8 cellular contexts compared by ENCODE assay signal in the genomic region with DNA sequence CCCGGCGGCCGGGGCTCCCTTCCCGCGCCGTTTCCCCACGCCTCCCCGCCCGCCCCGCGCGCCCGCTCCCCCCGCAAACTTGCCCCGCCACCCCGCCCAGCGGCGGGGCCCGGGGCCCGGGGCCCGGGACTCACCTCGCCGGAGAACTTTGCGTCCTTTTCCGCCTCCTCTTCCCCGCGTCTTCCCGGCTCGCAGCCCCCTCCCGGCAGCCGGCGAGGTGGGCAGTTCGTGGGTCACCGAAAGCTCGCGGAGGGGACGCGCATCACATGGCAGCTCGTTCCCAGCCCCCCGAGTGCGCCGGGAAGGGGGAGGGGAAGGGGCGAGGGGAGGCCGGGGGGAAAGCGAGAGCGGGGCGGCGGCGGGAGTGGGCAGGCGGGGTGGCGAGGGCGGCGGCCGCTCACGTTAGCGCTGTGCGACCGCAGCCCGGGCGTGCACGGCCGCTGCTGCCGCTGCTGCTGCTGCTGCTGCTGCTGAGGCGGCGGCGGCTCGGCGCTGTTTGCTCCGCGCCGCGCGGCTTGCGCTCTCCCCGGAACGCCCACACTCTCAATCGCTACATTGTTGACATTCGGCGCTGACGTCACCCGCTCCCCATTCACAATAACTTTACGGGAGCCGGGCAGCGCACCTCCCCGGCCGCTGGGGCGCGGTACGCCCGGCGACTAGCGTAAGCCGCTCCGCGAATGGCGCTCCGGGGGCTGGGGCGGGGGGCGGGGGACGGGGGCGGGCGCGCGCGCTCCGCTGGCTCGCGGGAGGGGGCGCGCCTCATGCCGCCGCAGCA. TPM values are rescaled to one million over a fixed set of nuclear protein-coding genes. Genes with fewer than 3 reads are reported as not detected.
DNase-seq lines count a peak whose midpoint lies in the region; ATAC-seq, FAIRE-seq and TF ChIP-seq lines count a peak whose summit lies in the region.

A gene (minus strand): TSS at position 498 of the 778 bp plus-strand sequence. CDS start 287,999 bp downstream, outside the sequence.

- H3K56ac ChIP-seq in H1 (replicated peaks; ENCODE audit: insufficient read length, low read depth, low read length), result no peak within 1 kb of the TSS

- no peak for TF ChIP-seq EP300 in H1 (IDR thresholded peaks at IDR 0.05; ENCODE audit: borderline replicate concordance in 1 of 2, low read depth in 2 of 2, low read length in 2 of 2)

- H3K4me2 ChIP-seq in H1 (ENCODE audit: insufficient read depth in 1 of 2, low read depth in 2 of 2, low read length in 2 of 2) (peak within 1 kb of the TSS; percentile 99), mesenchymal stem cell (ENCODE audit: low read length, poor library complexity, severe bottlenecking) (peak within 1 kb of the TSS; percentile 99)

- H4K5ac ChIP-seq in H1 (ENCODE audit: insufficient read length, low read depth, low read length), result peak within 1 kb of the TSS; percentile 79

- H4K20me1 ChIP-seq in H1 (replicated peaks in 1 of 2; ENCODE audit: control insufficient read depth in 1 of 2, insufficient read depth in 2 of 2, low read length in 2 of 2), result peaks cover 5 to 7% of the 10 kb centered on the region in 2 experiments

- H3K4me3 ChIP-seq in H1 (ENCODE audit: extremely low read depth in 1 of 4, insufficient read depth in 2 of 4, low read depth in 3 of 4, low read length in 4 of 4) (peak within 1 kb of the TSS; percentile 44 to 76 (median 73)), mesenchymal stem cell (ENCODE audit: insufficient read depth in 1 of 2, low read depth in 1 of 2, low read length in 2 of 2) (peak within 1 kb of the TSS; percentile 77 to 85)

- H3K4me1 ChIP-seq in H1 (replicated peaks in 1 of 4; ENCODE audit: control insufficient read depth in 3 of 4, insufficient read depth in 4 of 4, low read length in 3 of 4), result peaks cover 8 to 17% (median 12%) of the 10 kb centered on the region in 4 experiments
- H3K4me1 ChIP-seq in mesenchymal stem cell (ENCODE audit: control insufficient read depth, insufficient read depth, low read depth, low read length), result peaks cover 17% of the 10 kb centered on the region

- peak within 1 kb of the TSS; percentile 35; the same call in 1 of the 2 replicates for H4K8ac ChIP-seq in H1 (ENCODE audit: extremely low read depth, insufficient read depth, low read length)
- H4K8ac ChIP-seq in mesenchymal stem cell (ENCODE audit: low read length), result no peak within 1 kb of the TSS

- peak; percentile 20 to 54; a peak in 2 of 3 replicates for TF ChIP-seq POLR2A in H1 (IDR thresholded peaks at IDR 0.05; ENCODE audit: control extremely low read depth in 1 of 2, low read depth in 2 of 2, low read length in 2 of 2)

- FAIRE-seq in H1 (lab: Jason Lieb, UNC), result no peak

- no peak within 1 kb of the TSS for H2BK15ac ChIP-seq in H1 (ENCODE audit: low read length)
- H2BK15ac ChIP-seq in mesenchymal stem cell (ENCODE audit: low read depth, poor library complexity, severe bottlenecking), result no peak within 1 kb of the TSS

- no peak within 1 kb of the TSS for H3K4ac ChIP-seq in H1 (replicated peaks; ENCODE audit: insufficient read length, low read depth, low read length)
- no peak within 1 kb of the TSS for H3K4ac ChIP-seq in mesenchymal stem cell (ENCODE audit: low read depth in 1 of 2, low read length in 2 of 2)

- H4K91ac ChIP-seq in H1 (replicated peaks; ENCODE audit: insufficient read length, low read length), result peak within 1 kb of the TSS; percentile 93
- H4K91ac ChIP-seq in mesenchymal stem cell (ENCODE audit: low read length), result no peak within 1 kb of the TSS

- H3K14ac ChIP-seq in H1 (ENCODE audit: insufficient read length), result no peak within 1 kb of the TSS
- no peak within 1 kb of the TSS for H3K14ac ChIP-seq in mesenchymal stem cell (ENCODE audit: low read length in 2 of 2)

- TF ChIP-seq CTCF in AG09319 (IDR thresholded peaks at IDR 0.05; ENCODE audit: low read depth, low read length) (no peak), H1 (IDR thresholded peaks at IDR 0.05; ENCODE audit: control extremely low read depth in 1 of 3, insufficient read depth in 1 of 3, low read depth in 1 of 3, low read length in 3 of 3) (no peak)

- TF ChIP-seq RAD21 in H1 (IDR thresholded peaks at IDR 0.05 in 1 of 2, conservative IDR thresholded peaks at IDR 0.05 in 1 of 2; ENCODE audit: low read depth in 2 of 2, low read length in 2 of 2), result no peak; a peak in 1 of 4 replicates

- H3K23ac ChIP-seq in H1 (ENCODE audit: insufficient read length) (no peak within 1 kb of the TSS), mesenchymal stem cell (ENCODE audit: low read length in 2 of 2) (peak within 1 kb of the TSS; percentile 22 to 30)

- ATAC-seq in GM19351 (IDR thresholded peaks at IDR 0.05; ENCODE audit: unreplicated experiment) (peak; percentile 74), HG03469 (IDR thresholded peaks at IDR 0.05; ENCODE audit: unreplicated experiment) (peak; percentile 55)

- H3K79me1 ChIP-seq in H1 (ENCODE audit: low read depth, low read length), result no peaks in the 10 kb centered on the region
- H3K79me1 ChIP-seq in mesenchymal stem cell (replicated peaks; ENCODE audit: low read length, poor library complexity, severe bottlenecking), result no peaks in the 10 kb centered on the region

- H3K27me3 ChIP-seq in H1 (replicated peaks in 1 of 4; ENCODE audit: control insufficient read depth in 3 of 4, extremely low read depth in 1 of 4, insufficient read depth in 3 of 4, low read length in 3 of 4) (peaks cover 4 to 26% (median 22%) of the 10 kb centered on the region in 4 experiments; a peak in 6 of 7 replicates), mesenchymal stem cell (ENCODE audit: control insufficient read depth in 1 of 2, insufficient read depth in 1 of 2, low read length in 2 of 2) (peaks cover 10 to 38% of the 10 kb centered on the region in 2 experiments)

- H3K9me3 ChIP-seq in H1 (ENCODE audit: insufficient read depth in 2 of 2, low read depth in 1 of 2, low read length in 1 of 2), result no peaks in the 10 kb centered on the region
- H3K9me3 ChIP-seq in mesenchymal stem cell (ENCODE audit: control insufficient read depth, low read length), result no peaks in the 10 kb centered on the region

- peak within 1 kb of the TSS; percentile 81 for H2BK5ac ChIP-seq in H1 (ENCODE audit: low read depth, low read length)
- H2BK5ac ChIP-seq in mesenchymal stem cell (ENCODE audit: low read depth, low read length, poor library complexity, severe bottlenecking), result no peak within 1 kb of the TSS

- peak; percentile 4 for DNase-seq in AG09319 (ENCODE audit: extremely low read depth, low read depth)
- peak; percentile 74 for DNase-seq in NCI-H748 treated with DMSO at 0.1 percent for 48 hours (lab: John Stamatoyannopoulos, UW)
- peak; percentile 70 to 93 for DNase-seq in H1 (ENCODE audit: low read depth in 1 of 2, low spot score in 2 of 2)
- DNase-seq in mesenchymal stem cell, result peak; percentile 87
- peak; percentile 93 for DNase-seq in stimulated activated CD8-positive, alpha-beta memory T cell treated with anti-CD3 and anti-CD28 coated beads, Interleukin-12 subunit alpha, Interleukin-12 subunit beta, amount 100 ng/mL, for 1 hour (ENCODE audit: low read depth)

- POLR2A ChIA-PET in activated CD8-positive, alpha-beta memory T cell treated with anti-CD3 and anti-CD28 coated beads for 36 hours (lab: Charles Lee), result interaction anchor here (0.7 to 2.8 kb wide), 10 partner anchors 11 to 103 kb away, joined by 3 to 13 read pairs (median 4); no protein-coding TSS in a partner anchor
- POLR2A ChIA-PET in H1 (lab: Charles Lee; ENCODE audit: partially characterized antibody), result interaction anchor here (1.4 kb wide), 2 partner anchors 139 to 198 kb away, joined by 3 read pairs; no protein-coding TSS in a partner anchor

- H3K79me2 ChIP-seq in H1 (ENCODE audit: control insufficient read depth in 1 of 2, insufficient read depth in 2 of 2, low read length in 2 of 2), result no peaks in the 10 kb centered on the region

- peak within 1 kb of the TSS; percentile 52 to 70 (median 62) for H3K9ac ChIP-seq in H1 (replicated peaks in 1 of 4; ENCODE audit: extremely low read depth in 1 of 4, low read depth in 3 of 4, low read length in 3 of 4)
- H3K9ac ChIP-seq in mesenchymal stem cell (ENCODE audit: low read length), result peak within 1 kb of the TSS; percentile 81

- H2AFZ ChIP-seq in H1 (ENCODE audit: low read length) (peak within 1 kb of the TSS; percentile 36), mesenchymal stem cell (ENCODE audit: low read depth, low read length) (peak within 1 kb of the TSS; percentile 16)

- WGBS in H1 (ENCODE audit: extremely low coverage in 1 of 2, insufficient coverage in 1 of 2, insufficient read length in 1 of 2, insufficient replicate concordance in 2 of 2, low coverage in 1 of 2, low lambda C conversion rate in 2 of 2, missing lambda C conversion rate in 1 of 2), 2 experiments, result 3% methylated on average over 18 of the region's 112 CpGs; no CpG with 5 or more reads in 1 of the 2 experiments
- under 1% methylated on average over 30 of the region's 112 CpGs for WGBS in mesenchymal stem cell

- H3K18ac ChIP-seq in H1 (ENCODE audit: extremely low read depth, low read length) (peak within 1 kb of the TSS; percentile 98), mesenchymal stem cell (ENCODE audit: low read depth in 1 of 2, low read length in 2 of 2) (peak within 1 kb of the TSS; percentile 30 to 92)

- H3K27ac ChIP-seq in H1 (ENCODE audit: low read depth, low read length), result peak within 1 kb of the TSS; percentile 70; the same call in 1 of the 2 replicates
- H3K27ac ChIP-seq in mesenchymal stem cell (ENCODE audit: low read length, poor library complexity, severe bottlenecking), result no peak within 1 kb of the TSS

- H3K23me2 ChIP-seq in H1 (ENCODE audit: low read depth, low read length), result peaks cover 19% of the 10 kb centered on the region

- CTCF ChIA-PET in activated CD8-positive, alpha-beta memory T cell treated with anti-CD3 and anti-CD28 coated beads for 36 hours (lab: Charles Lee), result interaction anchor here (0.5 to 1.9 kb wide), 8 partner anchors 9 to 356 kb away, joined by 3 to 11 read pairs (median 3); no protein-coding TSS in a partner anchor
- CTCF ChIA-PET in H1 (lab: Charles Lee; ENCODE audit: partially characterized antibody), result interaction anchor here (1.0 to 16.3 kb wide), 6 partner anchors 10 to 180 kb away, joined by 3 to 234 read pairs (median 6); no protein-coding TSS in a partner anchor

- H2BK20ac ChIP-seq in H1 (ENCODE audit: low read length), result no peak within 1 kb of the TSS

- H2BK12ac ChIP-seq in H1 (ENCODE audit: low read depth, low read length), result peak within 1 kb of the TSS; percentile 91
- H2BK12ac ChIP-seq in mesenchymal stem cell (ENCODE audit: low read length in 2 of 2), result no peak within 1 kb of the TSS

- H2AK5ac ChIP-seq in H1 (ENCODE audit: low read depth, low read length), result no peak within 1 kb of the TSS
- peak within 1 kb of the TSS; percentile 10 for H2AK5ac ChIP-seq in mesenchymal stem cell (ENCODE audit: low read length, severe bottlenecking)

- H3K36me3 ChIP-seq in H1 (ENCODE audit: control insufficient read depth in 2 of 4, insufficient read depth in 4 of 4, low read length in 3 of 4), result no peaks in the 10 kb centered on the region; a peak in 1 of 8 replicates
- H3K36me3 ChIP-seq in mesenchymal stem cell (ENCODE audit: control insufficient read depth in 1 of 2, insufficient read depth in 2 of 2, low read depth in 1 of 2, low read length in 2 of 2), result no peaks in the 10 kb centered on the region

- H2BK120ac ChIP-seq in H1 (replicated peaks; ENCODE audit: low read depth, low read length) (no peak within 1 kb of the TSS), mesenchymal stem cell (ENCODE audit: low read depth, low read length) (no peak within 1 kb of the TSS)

RNA-seq across cellular contexts. Expression of the gene that starts here (rescaled TPM):
- 10 to 100 TPM; 52.1 to 55.6 TPM for total RNA-seq in activated CD8-positive, alpha-beta memory T cell treated with anti-CD3 and anti-CD28 coated beads for 36 hours
- 5.9 and 8.0 TPM in 2 replicates for total RNA-seq in H1 (2021; fragmentation: NEBNext Ultra II Directional; extraction: Animal tissue kit (Norgen Biotek cat#: 25700))
- polyA plus RNA-seq in H1 (2011; rRNA removed), result 1.8 and 1.9 TPM in 2 replicates
- polyA plus RNA-seq in H1 (2011; cell fraction: cytosol; rRNA removed), result 1.6 TPM
- 3.7 TPM for polyA plus RNA-seq in H1 (2011; cell fraction: nucleus; rRNA removed)
- polyA plus RNA-seq in H1 (2012, experiment 1 of 2), result 1.8 to 3.4 TPM (median 2.7 TPM) in 4 replicates
- 0.37 TPM for polyA plus RNA-seq in H1 (2012, experiment 2 of 2)
- polyA plus RNA-seq in H1 (2013, experiment 1 of 2), result 1.2 TPM
- 0.88 TPM for polyA plus RNA-seq in H1 (2013, experiment 2 of 2)
- 6.7 and 10.3 TPM in 2 replicates for polyA minus RNA-seq in H1 (2011; rRNA and poly(A)+ RNA removed)
- polyA minus RNA-seq in H1 (2011; cell fraction: cytosol; rRNA and poly(A)+ RNA removed), result 2.6 TPM
- polyA minus RNA-seq in H1 (2011; cell fraction: nucleus; rRNA and poly(A)+ RNA removed), result 23.8 TPM
- polyA plus RNA-seq in mesenchymal stem cell (2013, experiment 1 of 2), result 0.25 TPM
- polyA plus RNA-seq in mesenchymal stem cell (2013, experiment 2 of 2), result 0.26 TPM

Comparison
In these comparisons a context has a peak if more than half of its experiments do, and no peak if none do; other contexts are left out.
1. DNase-seq: peak in every context shown above with its lines; median percentile 93 in stimulated activated CD8-positive, alpha-beta memory T cell treated with anti-CD3 and anti-CD28 coated beads, Interleukin-12 subunit alpha, Interleukin-12 subunit beta, amount 100 ng/mL, for 1 hour; 87 in mesenchymal stem cell; 82 in H1; 74 in NCI-H748 treated with DMSO at 0.1 percent for 48 hours; 4 in AG09319.